ENCODE assay signal across 16 cellular contexts in the genomic region with DNA sequence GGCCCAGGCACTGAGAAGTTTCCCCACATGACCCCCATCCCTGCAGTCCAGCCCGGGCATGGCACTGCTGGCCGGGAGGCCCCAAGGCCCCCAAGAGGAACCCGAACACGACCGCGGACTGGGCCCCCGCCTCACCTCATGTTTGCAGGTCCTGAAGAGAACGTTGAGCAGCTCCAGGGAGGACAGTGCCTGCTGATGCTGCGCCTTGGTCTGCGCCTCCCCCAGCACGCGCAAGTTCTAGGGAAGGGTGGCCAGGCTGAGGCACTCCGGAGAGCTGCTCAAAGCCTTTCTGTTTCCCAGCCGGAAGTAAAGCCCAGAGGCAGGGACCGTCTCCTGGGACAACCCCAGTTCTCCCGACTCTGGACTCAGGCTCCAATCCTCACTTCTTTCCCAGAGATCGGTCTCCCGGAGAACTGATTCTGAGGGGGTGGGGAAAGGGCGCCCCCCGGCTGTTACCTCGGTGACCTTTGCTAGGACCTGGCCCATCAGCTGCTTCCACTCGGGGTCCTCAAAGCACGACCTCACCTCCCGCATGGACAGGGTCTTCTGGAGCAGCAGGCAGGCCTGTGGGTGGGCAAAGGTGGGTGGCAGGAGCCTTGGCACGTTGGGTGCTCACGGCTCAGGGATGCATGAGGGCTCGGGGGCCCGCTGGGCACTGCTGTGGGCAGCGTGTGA. TPM values are rescaled to one million over a fixed set of nuclear protein-coding genes. Genes with fewer than 3 reads are reported as not detected.
DNase-seq lines count a peak whose midpoint lies in the region; ATAC-seq and TF ChIP-seq lines count a peak whose summit lies in the region.
"Had no signal": no experiment of that assay in that cellular context is flagged by ENCODE, and none has a peak within 500 bp of the region (broad histone marks: within the 10 kb centered on the region; RNA-seq: fewer than 3 reads in every experiment).

No MANE protein-coding gene starts in this region.

- H3K4me3 ChIP-seq in right atrium auricular region: no peak overlapping the region
- H3K4me3 ChIP-seq in epithelial cell of proximal tubule (ENCODE audit: low read depth, low read length): no peak overlapping the region
- no peak overlapping the region for H3K4me3 ChIP-seq in neural progenitor cell
- H3K4me3 ChIP-seq in A673 (ENCODE audit: low read depth, low read length, poor library complexity, severe bottlenecking): no peak overlapping the region

- POLR2A ChIA-PET in A673 (lab: Charles Lee; ENCODE audit: low non-redundant PET): no interaction called here

- H3K27me3 ChIP-seq in right atrium auricular region (no peaks in the 10 kb centered on the region), neural progenitor cell (no peaks in the 10 kb centered on the region), A673 (replicated peaks; ENCODE audit: insufficient read depth, low read depth, low read length, poor library complexity) (no peaks in the 10 kb centered on the region)

- no peak overlapping the region for H2AFZ ChIP-seq in neural progenitor cell (replicated peaks)

- no peaks in the 10 kb centered on the region for H4K20me1 ChIP-seq in neural progenitor cell (ENCODE audit: low read depth)

- DNase-seq in Right ventricle myocardium inferior (ENCODE audit: missing footprints) (peak; percentile 74), right atrium auricular region (ENCODE audit: low spot score) (no peak), epithelial cell of proximal tubule (ENCODE audit: low read depth) (no peak), neural progenitor cell (ENCODE audit: low spot score) (no peak), A673 (ENCODE audit: low spot score) (no peak), NCI-H2107 (lab: John Stamatoyannopoulos, UW) (no peak)
- DNase-seq: ACHN; activated effector memory CD4-positive, alpha-beta T cell treated with anti-CD3 and anti-CD28 coated beads, Interleukin-2, amount 50 U/mL, for 16 hours; CD8-positive, alpha-beta T cell; effector CD4-positive, alpha-beta T cell; NCI-H1436; OCI-M1 had no signal

- no peak overlapping the region for H3K4me2 ChIP-seq in neural progenitor cell

- H3K9ac ChIP-seq in neural progenitor cell: no peak overlapping the region

- no peak for ATAC-seq in Right ventricle myocardium inferior
- no peak for ATAC-seq in HG03135 (IDR thresholded peaks at IDR 0.05; ENCODE audit: unreplicated experiment)
- ATAC-seq in HG03342 (IDR thresholded peaks at IDR 0.05; ENCODE audit: unreplicated experiment): no peak
- ATAC-seq: CD8-positive, alpha-beta T cell had no signal

- peak overlapping the region in 1 of 2 donors; percentile 35 for H3K27ac ChIP-seq in right atrium auricular region
- no peak overlapping the region for H3K27ac ChIP-seq in neural progenitor cell
- H3K27ac ChIP-seq in A673 (ENCODE audit: low read depth, low read length, poor library complexity, severe bottlenecking): no peak overlapping the region

- peaks cover 0 to 46% of the 10 kb centered on the region in 2 donors for H3K4me1 ChIP-seq in right atrium auricular region
- H3K4me1 ChIP-seq in neural progenitor cell: peaks cover 5% of the 10 kb centered on the region
- peaks cover 5% of the 10 kb centered on the region for H3K4me1 ChIP-seq in A673 (ENCODE audit: insufficient read depth, low read length, poor library complexity, severe bottlenecking)

- CTCF ChIA-PET in A673 (lab: Charles Lee): no interaction called here

- BruUV-seq in A673 (replicated peaks; lab: Mats Ljungman, UMichigan): no TSS peak

- H3K9me3 ChIP-seq in right atrium auricular region (no peaks in the 10 kb centered on the region), neural progenitor cell (ENCODE audit: low read depth) (no peaks in the 10 kb centered on the region), A673 (ENCODE audit: low read depth, low read length, poor library complexity, severe bottlenecking) (no peaks in the 10 kb centered on the region)

- intact Hi-C loops in Right ventricle myocardium inferior (cut with DNase I): loop anchor here (5.0 kb wide), 1 partner anchor 119 kb away; no protein-coding TSS in a partner anchor
- intact Hi-C loops in A673 (cut with micrococcal nuclease; ENCODE audit: unreplicated experiment): no loop called here

- H3F3A ChIP-seq in neural progenitor cell (ENCODE audit: low read depth): peaks cover 3% of the 10 kb centered on the region

- H3K36me3 ChIP-seq in right atrium auricular region (peaks cover 74% of the 10 kb centered on the region), neural progenitor cell (no peaks in the 10 kb centered on the region), A673 (ENCODE audit: insufficient read depth, low read length, poor library complexity, severe bottlenecking) (peaks cover 69% of the 10 kb centered on the region)

- H3K27ac Mint-ChIP-seq in neural progenitor cell: no peak overlapping the region
- H3K27ac Mint-ChIP-seq: CD8-positive, alpha-beta T cell; type B pancreatic cell had no signal

- H3K27me3 Mint-ChIP-seq in neural progenitor cell (ENCODE audit: insufficient read depth, low read depth): no peaks in the 10 kb centered on the region
- H3K27me3 Mint-ChIP-seq: type B pancreatic cell had no signal

- H3K36me3 Mint-ChIP-seq in neural progenitor cell: peaks cover 3% of the 10 kb centered on the region
- H3K36me3 Mint-ChIP-seq: type B pancreatic cell had no signal

- no peak for TF ChIP-seq CTCF in right atrium auricular region (IDR thresholded peaks at IDR 0.05)
- TF ChIP-seq CTCF in epithelial cell of proximal tubule (conservative IDR thresholded peaks at IDR 0.05; ENCODE audit: low read depth, low read length): peak; percentile 22
- TF ChIP-seq CTCF in neural progenitor cell (IDR thresholded peaks at IDR 0.05): peak; percentile 32
- no peak for TF ChIP-seq CTCF in A673 (conservative IDR thresholded peaks at IDR 0.05; ENCODE audit: low read depth, low read length)

- no peak overlapping the region for H3K4me3 Mint-ChIP-seq in neural progenitor cell
- H3K4me3 Mint-ChIP-seq: CD8-positive, alpha-beta T cell; type B pancreatic cell had no signal

- no peaks in the 10 kb centered on the region for H3K9me3 Mint-ChIP-seq in neural progenitor cell
- H3K9me3 Mint-ChIP-seq: CD8-positive, alpha-beta T cell; type B pancreatic cell had no signal

- no peaks in the 10 kb centered on the region for H3K4me1 Mint-ChIP-seq in neural progenitor cell

- H3K79me2 ChIP-seq in neural progenitor cell (ENCODE audit: low read depth): no peaks in the 10 kb centered on the region

RNA-seq across cellular contexts. Expression of a gene that starts 13.7 kb away (rescaled TPM):
- total RNA-seq in Right ventricle myocardium inferior (19.2 TPM), right atrium auricular region (10 to 100 TPM; 19.6 to 25.8 TPM), epithelial cell of proximal tubule (70.9 and 140 TPM in 2 replicates), neural progenitor cell (ENCODE audit: low replicate concordance) (17.4 and 44.6 TPM in 2 replicates), A673 (2021) (163 and 177 TPM in 2 replicates)

RNA-seq across cellular contexts. Expression of a gene that starts 18.9 kb away (rescaled TPM):
- total RNA-seq in Right ventricle myocardium inferior (0.14 TPM), right atrium auricular region (not detected), epithelial cell of proximal tubule (0.80 and 0.86 TPM in 2 replicates), neural progenitor cell (ENCODE audit: low replicate concordance) (not detected in 2 replicates), A673 (2021) (not detected in 2 replicates)
- total RNA-seq: CD8-positive, alpha-beta T cell; frontal cortex had no signal

RNA-seq across cellular contexts. Expression of a gene that starts 42.8 kb away (rescaled TPM):
- total RNA-seq in Right ventricle myocardium inferior (12.4 TPM), right atrium auricular region (10 to 100 TPM in 1 of 2 donors, 1 to 10 TPM in 1; 7.2 to 16.8 TPM), epithelial cell of proximal tubule (110 and 162 TPM in 2 replicates), neural progenitor cell (ENCODE audit: low replicate concordance) (0.34 and 1.7 TPM in 2 replicates), A673 (2021) (not detected in 2 replicates)

RNA-seq across cellular contexts. Expression of a gene that starts 42.9 kb away (rescaled TPM):
- total RNA-seq in Right ventricle myocardium inferior (48.6 TPM), right atrium auricular region (10 to 100 TPM; 21.1 to 41.6 TPM), epithelial cell of proximal tubule (0.07 and 1.3 TPM in 2 replicates), neural progenitor cell (ENCODE audit: low replicate concordance) (3.0 and 5.2 TPM in 2 replicates), A673 (2021) (not detected in 2 replicates)
- total RNA-seq: CD8-positive, alpha-beta T cell had no signal

Comparison
In these comparisons a context has a peak if more than half of its experiments do, and no peak if none do; other contexts are left out.
1. CTCF ChIP-seq: peak in epithelial cell of proximal tubule (single experiment) and neural progenitor cell (single experiment); none in right atrium auricular region (0 of 2) and A673 (single experiment).